8 cellular contexts compared by ENCODE assay signal in genomic region chr2:126527836-126528490, GRCh38.
DNase-seq lines count a peak whose midpoint lies in the region; ATAC-seq and TF ChIP-seq lines count a peak whose summit lies in the region.

No MANE protein-coding gene starts in this region.

- peak; percentile 82 for ATAC-seq in HG02588 (IDR thresholded peaks at IDR 0.05; ENCODE audit: unreplicated experiment)

- H3K36me3 Mint-ChIP-seq in progenitor cell of endocrine pancreas (ENCODE audit: insufficient read depth), result no peaks in the 10 kb centered on the region

- no peaks in the 10 kb centered on the region for H3K9me3 Mint-ChIP-seq in progenitor cell of endocrine pancreas (ENCODE audit: low read depth)

- H3K27ac Mint-ChIP-seq in progenitor cell of endocrine pancreas, result no peak overlapping the region

- H3K4me3 ChIP-seq in fibroblast of mammary gland (ENCODE audit: control insufficient read depth, low read depth, low read length), result no peak overlapping the region

- peaks cover 10% of the 10 kb centered on the region for H3K27me3 Mint-ChIP-seq in progenitor cell of endocrine pancreas

- peak; percentile 50 for TF ChIP-seq CTCF in fibroblast of mammary gland (conservative IDR thresholded peaks at IDR 0.05; ENCODE audit: control insufficient read depth, insufficient read depth, low read depth, low read length)
- peak; percentile 68 for TF ChIP-seq CTCF in progenitor cell of endocrine pancreas (IDR thresholded peaks at IDR 0.05; ENCODE audit: unreplicated experiment)

- DNase-seq in NCI-H2171 treated with DMSO at 0.1 percent for 48 hours (lab: John Stamatoyannopoulos, UW), result peak; percentile 7
- no peak for DNase-seq in NCI-H2171 (lab: John Stamatoyannopoulos, UW)
- peak; percentile 21 for DNase-seq in NCI-H82 treated with DMSO at 0.1 percent for 48 hours (lab: John Stamatoyannopoulos, UW; ENCODE audit: unreplicated experiment)
- DNase-seq in activated CD8-positive, alpha-beta memory T cell treated with anti-CD3 and anti-CD28 coated beads, Interleukin-2, amount 50 U/mL, for 4 hours, result peak; percentile 74
- DNase-seq in fibroblast of mammary gland (ENCODE audit: low read depth), result peak; percentile 46
- DNase-seq in progenitor cell of endocrine pancreas (ENCODE audit: low spot score, unreplicated experiment), result peak; percentile 28
- DNase-seq in hypothalamus (lab: John Stamatoyannopoulos, UW), result no peak

- no peak overlapping the region for H3K4me3 Mint-ChIP-seq in progenitor cell of endocrine pancreas (ENCODE audit: low read depth)

- H3K4me1 Mint-ChIP-seq in progenitor cell of endocrine pancreas (ENCODE audit: low read depth), result no peaks in the 10 kb centered on the region

Comparison
In these comparisons a context has a peak if more than half of its experiments do, and no peak if none do; other contexts are left out.
1. DNase-seq: peak in NCI-H2171 treated with DMSO at 0.1 percent for 48 hours (single experiment), NCI-H82 treated with DMSO at 0.1 percent for 48 hours (single experiment), activated CD8-positive, alpha-beta memory T cell treated with anti-CD3 and anti-CD28 coated beads, Interleukin-2, amount 50 U/mL, for 4 hours (single experiment), fibroblast of mammary gland (single experiment) and progenitor cell of endocrine pancreas (single experiment); none in NCI-H2171 (single experiment) and hypothalamus (0 of 51).